15 cellular contexts compared by ENCODE assay signal in genomic region chr22:27724706-27725105, GRCh38.
"Had no signal": no experiment of that assay in that cellular context is flagged by ENCODE, and none has a peak within 500 bp of the region (broad histone marks: within the 10 kb centered on the region; RNA-seq: fewer than 3 reads in every experiment).

No MANE protein-coding gene starts in this region.

- DNase-seq: activated B cell treated with CpG ODN at 0.5 μM for 24 hours; activated CD4-positive, alpha-beta T cell treated with anti-CD3 and anti-CD28 coated beads, Interleukin-2, amount 10 ng/mL, durations not matched to agents 7 days and 5 days; activated CD8-positive, alpha-beta memory T cell treated with anti-CD3 and anti-CD28 coated beads for 24 hours; activated naive CD4-positive, alpha-beta T cell treated with anti-CD3 and anti-CD28 coated beads, Interleukin-2, amount 50 U/mL, for 16 hours; amniotic stem cell; heart right ventricle; nephron progenitor cell; stimulated activated CD4-positive, alpha-beta T cell treated with anti-CD3 and anti-CD28 coated beads, Interleukin-4, amount 100 ng/mL, for 4 hours; stimulated activated naive CD8-positive, alpha-beta T cell treated with anti-CD3 and anti-CD28 coated beads, Interleukin-15, amount 100 ng/mL, for 72 hours; T-helper 17 cell had no signal

- H3K9me3 ChIP-seq: esophagus muscularis mucosa, heart right ventricle, ovary, vagina had no signal

- H3K36me3 ChIP-seq: esophagus muscularis mucosa, heart right ventricle, ovary, vagina had no signal

- H3K27me3 ChIP-seq: esophagus muscularis mucosa, heart right ventricle, ovary, vagina had no signal

- H3K27ac Mint-ChIP-seq: activated B cell treated with CpG ODN at 0.5 μM for 24 hours; activated CD4-positive, alpha-beta T cell treated with anti-CD3 and anti-CD28 coated beads, Interleukin-2, amount 10 ng/mL, durations not matched to agents 7 days and 5 days; activated T-helper 17 cell treated with anti-CD3 and anti-CD28 coated beads, Interleukin-2, amount 50 U/mL, for 72 hours; nephron progenitor cell; stimulated activated naive CD8-positive, alpha-beta T cell treated with anti-CD3 and anti-CD28 coated beads, Interleukin-15, amount 100 ng/mL, for 72 hours; T-helper 17 cell had no signal

- H3K27me3 Mint-ChIP-seq: activated B cell treated with CpG ODN at 0.5 μM for 24 hours, T-helper 17 cell had no signal

- H3K4me3 Mint-ChIP-seq: activated B cell treated with CpG ODN at 0.5 μM for 24 hours; activated CD4-positive, alpha-beta T cell treated with anti-CD3 and anti-CD28 coated beads, Interleukin-2, amount 10 ng/mL, durations not matched to agents 7 days and 5 days; activated T-helper 17 cell treated with anti-CD3 and anti-CD28 coated beads, Interleukin-2, amount 50 U/mL, for 72 hours; nephron progenitor cell; stimulated activated naive CD8-positive, alpha-beta T cell treated with anti-CD3 and anti-CD28 coated beads, Interleukin-15, amount 100 ng/mL, for 72 hours; T-helper 17 cell had no signal

- ATAC-seq: activated T-helper 17 cell treated with anti-CD3 and anti-CD28 coated beads, Interleukin-2, amount 50 U/mL, for 72 hours; heart right ventricle; left lobe of liver; stimulated activated naive CD8-positive, alpha-beta T cell treated with anti-CD3 and anti-CD28 coated beads, Interleukin-15, amount 100 ng/mL, for 72 hours; T-helper 17 cell had no signal

- H3K9me3 Mint-ChIP-seq: activated B cell treated with CpG ODN at 0.5 μM for 24 hours had no signal

- H3K27ac ChIP-seq: ovary, vagina had no signal

- H3K4me3 ChIP-seq: esophagus muscularis mucosa, heart right ventricle, ovary, vagina had no signal

- H3K4me1 Mint-ChIP-seq: activated B cell treated with CpG ODN at 0.5 μM for 24 hours; activated CD4-positive, alpha-beta T cell treated with anti-CD3 and anti-CD28 coated beads, Interleukin-2, amount 10 ng/mL, durations not matched to agents 7 days and 5 days; activated T-helper 17 cell treated with anti-CD3 and anti-CD28 coated beads, Interleukin-2, amount 50 U/mL, for 72 hours; stimulated activated naive CD8-positive, alpha-beta T cell treated with anti-CD3 and anti-CD28 coated beads, Interleukin-15, amount 100 ng/mL, for 72 hours had no signal
